ENCODE assay signal across 12 cellular contexts in the genomic region with DNA sequence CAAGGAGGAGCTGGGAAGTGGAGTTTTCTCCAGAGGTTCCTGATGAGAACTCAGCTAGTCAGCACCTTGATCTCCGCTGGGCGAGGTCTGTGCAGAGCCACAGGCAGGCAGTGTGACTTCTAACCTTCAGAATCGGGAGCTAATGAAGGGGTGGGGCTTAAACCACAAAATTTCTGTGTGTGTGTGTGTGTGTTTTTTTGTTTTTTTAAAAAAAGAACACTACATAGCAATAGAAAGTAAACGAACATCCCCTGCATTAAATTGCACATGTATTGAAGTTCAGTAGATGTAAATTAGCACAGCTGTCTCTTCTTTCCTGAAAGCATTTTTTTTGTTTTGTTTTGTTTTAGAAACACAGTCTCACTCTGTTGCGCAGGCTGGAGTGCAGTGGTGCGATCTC. TPM values are rescaled to one million over a fixed set of nuclear protein-coding genes. Genes with fewer than 3 reads are reported as not detected.
DNase-seq lines count a peak whose midpoint lies in the region; ATAC-seq and FAIRE-seq lines count a peak whose summit lies in the region.
"Had no signal": no experiment of that assay in that cellular context is flagged by ENCODE, and none has a peak within 500 bp of the region (broad histone marks: within the 10 kb centered on the region; RNA-seq: fewer than 3 reads in every experiment).

No MANE protein-coding gene starts in this region.

- peak overlapping the region; percentile 61 for H3K4me3 Mint-ChIP-seq in activated CD4-positive, alpha-beta T cell treated with anti-CD3 and anti-CD28 coated beads for 36 hours
- H3K4me3 Mint-ChIP-seq in IgD-negative memory B cell: peak overlapping the region in 3 of 4 donors; percentile 5 to 82 (median 72)

- no peaks in the 10 kb centered on the region for H3K36me3 Mint-ChIP-seq in activated CD4-positive, alpha-beta T cell treated with anti-CD3 and anti-CD28 coated beads for 36 hours (ENCODE audit: low read depth)
- H3K36me3 Mint-ChIP-seq in IgD-negative memory B cell: no peaks in the 10 kb centered on the region

- H3K27ac Mint-ChIP-seq in activated CD4-positive, alpha-beta T cell treated with anti-CD3 and anti-CD28 coated beads for 36 hours: peak overlapping the region; percentile 89
- H3K27ac Mint-ChIP-seq in IgD-negative memory B cell: peak overlapping the region; percentile 11 to 42 (median 33)

- intact Hi-C loops in activated CD4-positive, alpha-beta T cell treated with anti-CD3 and anti-CD28 coated beads for 36 hours (cut with DNase I, micrococcal nuclease): loop anchor here in 1 of 2 experiments (1.0 to 5.0 kb wide), 2 partner anchors 83 to 457 kb away; no protein-coding TSS in a partner anchor

- CTCF ChIA-PET in activated CD4-positive, alpha-beta T cell treated with anti-CD3 and anti-CD28 coated beads for 36 hours (lab: Charles Lee): interaction anchor here (0.9 to 3.6 kb wide), 8 partner anchors 12 to 80 kb away, joined by 3 to 14 read pairs (median 6); a partner anchor contains a TSS

- peak; percentile 81 for FAIRE-seq in GM19239 (lab: Jason Lieb, UNC)

- H3K4me1 Mint-ChIP-seq in activated CD4-positive, alpha-beta T cell treated with anti-CD3 and anti-CD28 coated beads for 36 hours: peaks cover 71% of the 10 kb centered on the region
- peaks cover 9 to 19% (median 16%) of the 10 kb centered on the region in 3 donors for H3K4me1 Mint-ChIP-seq in IgD-negative memory B cell

- no peak for DNase-seq in activated CD4-positive, alpha-beta T cell treated with anti-CD3 and anti-CD28 coated beads for 36 hours
- DNase-seq in activated CD4-positive, alpha-beta T cell treated with anti-CD3 and anti-CD28 coated beads, Interleukin-2, amount 50 U/mL, for 48 hours: no peak
- DNase-seq in GM19239 (ENCODE audit: insufficient read length, low spot score) (no peak), globus pallidus (ENCODE audit: low spot score) (no peak), dedifferentiated amniotic fluid mesenchymal stem cell (ENCODE audit: extremely low spot score) (no peak), NCI-H1092 treated with DMSO at 0.1 percent for 48 hours (lab: John Stamatoyannopoulos, UW) (no peak)
- DNase-seq in central memory CD4-positive, alpha-beta T cell: peak; percentile 64
- DNase-seq: Caco-2, gastrocnemius medialis, NCI-H2171, testis had no signal

- H3K27me3 Mint-ChIP-seq in activated CD4-positive, alpha-beta T cell treated with anti-CD3 and anti-CD28 coated beads for 36 hours: peaks cover 6% of the 10 kb centered on the region
- H3K27me3 Mint-ChIP-seq in IgD-negative memory B cell: peaks cover 28% of the 10 kb centered on the region

- no peaks in the 10 kb centered on the region for H3K9me3 Mint-ChIP-seq in activated CD4-positive, alpha-beta T cell treated with anti-CD3 and anti-CD28 coated beads for 36 hours (ENCODE audit: low read depth)
- H3K9me3 Mint-ChIP-seq in IgD-negative memory B cell: no peaks in the 10 kb centered on the region

- POLR2A ChIA-PET in activated CD4-positive, alpha-beta T cell treated with anti-CD3 and anti-CD28 coated beads for 36 hours (lab: Charles Lee): no interaction called here

- ATAC-seq in activated CD4-positive, alpha-beta T cell treated with anti-CD3 and anti-CD28 coated beads for 36 hours: no peak
- ATAC-seq: gastrocnemius medialis had no signal

RNA-seq across cellular contexts. Expression of a gene that starts 46.2 kb away (rescaled TPM):
- total RNA-seq in activated CD4-positive, alpha-beta T cell treated with anti-CD3 and anti-CD28 coated beads for 36 hours: 100 to 1,000 TPM; 206 to 246 TPM
- polyA plus RNA-seq in IgD-negative memory B cell: 118 TPM
